In the genomic region with DNA sequence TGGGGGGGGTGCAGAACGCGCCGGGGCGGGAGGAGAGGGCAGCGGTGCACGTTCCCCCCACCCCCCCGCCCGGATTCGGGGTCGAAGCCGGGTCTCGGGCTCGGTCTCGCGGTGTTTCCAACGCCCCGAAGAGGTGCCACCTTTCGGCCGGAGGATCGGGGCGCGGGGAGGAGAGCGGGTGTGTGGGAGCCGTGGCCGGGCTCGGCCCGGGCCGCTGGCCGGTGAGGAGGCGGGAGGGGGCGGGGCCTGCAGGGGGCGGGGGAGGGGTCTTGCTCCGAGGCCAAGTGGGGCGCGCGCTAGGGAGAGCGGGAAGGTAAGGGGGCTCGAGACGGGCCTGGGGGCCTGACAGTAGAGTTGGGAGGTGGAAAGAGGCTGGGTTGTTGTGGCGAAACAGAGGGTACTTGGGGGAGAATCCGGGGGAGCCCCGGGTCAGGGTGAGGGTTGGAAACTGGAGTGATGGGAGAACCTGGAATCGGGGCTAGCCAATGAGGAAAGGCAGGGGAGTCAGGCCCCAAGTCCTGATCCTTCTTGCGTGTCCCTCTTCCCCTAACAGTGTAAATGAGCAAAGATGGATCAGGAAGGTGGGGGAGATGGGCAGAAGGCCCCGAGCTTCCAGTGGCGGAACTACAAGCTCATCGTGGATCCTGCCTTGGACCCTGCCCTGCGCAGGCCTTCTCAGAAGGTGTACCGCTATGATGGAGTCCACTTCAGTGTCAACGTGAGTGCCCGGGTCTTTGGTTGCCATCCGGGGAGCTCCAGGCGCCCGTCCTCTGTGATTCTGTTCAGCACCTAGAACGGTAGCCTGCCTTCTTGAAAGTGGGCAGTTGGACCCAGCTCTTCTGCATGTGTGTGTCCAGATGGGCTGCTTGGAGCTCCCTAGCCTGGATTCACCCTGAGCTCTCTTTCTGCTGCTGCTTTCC, we compare ENCODE assay signal across 8 cellular contexts. TPM values are rescaled to one million over a fixed set of nuclear protein-coding genes. Genes with fewer than 3 reads are reported as not detected.
DNase-seq lines count a peak whose midpoint lies in the region; ATAC-seq, FAIRE-seq and TF ChIP-seq lines count a peak whose summit lies in the region.

No MANE protein-coding gene starts in this region.

- H3K27ac ChIP-seq in colonic mucosa = peak overlapping the region; percentile 85
- peak overlapping the region; percentile 97 for H3K27ac ChIP-seq in HepG2 (ENCODE audit: extremely low read length, insufficient read depth, low read length)
- H3K27ac ChIP-seq in substantia nigra (ENCODE audit: low read depth, low read length, poor library complexity, severe bottlenecking) = no peak overlapping the region

- no peak for TF ChIP-seq RAD21 in HepG2 (CRISPR knock-in tag; IDR thresholded peaks at IDR 0.05)

- TF ChIP-seq CTCF in AG10803 (conservative IDR thresholded peaks at IDR 0.05; ENCODE audit: low read length) (no peak), colonic mucosa (IDR thresholded peaks at IDR 0.05) (no peak), HepG2 (CRISPR knock-in tag; IDR thresholded peaks at IDR 0.05) (peak; percentile 13; the same call in 1 of the 2 replicates)

- H3K4me3 ChIP-seq in AG10803 (ENCODE audit: low read length) (peak overlapping the region; percentile 87), colonic mucosa (peak overlapping the region; percentile 58), HepG2 (replicated peaks in 1 of 3; ENCODE audit: insufficient read depth in 1 of 3, low read depth in 2 of 3, low read length in 3 of 3) (peak overlapping the region; percentile 84 to 98 (median 93))

- peak overlapping the region; percentile 71 to 86 for H3K9ac ChIP-seq in colonic mucosa (ENCODE audit: low read depth in 2 of 2, low read length in 2 of 2)
- H3K9ac ChIP-seq in HepG2 (ENCODE audit: insufficient read depth, low read depth, low read length) = peak overlapping the region; percentile 100

- FAIRE-seq in RCC 7860 (lab: Jason Lieb, UNC) (no peak), HepG2 (lab: Jason Lieb, UNC) (no peak)

- peak overlapping the region; percentile 99 for H3K4me2 ChIP-seq in HepG2 (ENCODE audit: low read depth, low read length)

- TF ChIP-seq EP300 in HepG2 (IDR thresholded peaks at IDR 0.05; ENCODE audit: low read depth in 2 of 2, low read length in 2 of 2) = no peak
- TF ChIP-seq EP300 in HepG2 (CRISPR knock-in tag; IDR thresholded peaks at IDR 0.05; ENCODE audit: borderline replicate concordance) = no peak

- 15% methylated on average over 42 of the region's 55 CpGs for WGBS in HepG2 (ENCODE audit: low lambda C conversion rate)

- intact Hi-C loops in colonic mucosa (cut with DNase I) = no loop called here
- intact Hi-C loops in HepG2 (cut with micrococcal nuclease; ENCODE audit: unreplicated experiment) = loop anchor here (10.0 kb wide), 2 partner anchors 136 to 186 kb away; a partner anchor contains a TSS

- peaks cover 5% of the 10 kb centered on the region; the same call in 1 of the 2 replicates for H4K20me1 ChIP-seq in HepG2 (ENCODE audit: insufficient read depth, low read length)

- H3K36me3 ChIP-seq in colonic mucosa (peaks cover 18% of the 10 kb centered on the region), HepG2 (replicated peaks in 1 of 2; ENCODE audit: control insufficient read depth in 1 of 2, insufficient read depth in 2 of 2, low read length in 2 of 2) (peaks cover 27 to 46% of the 10 kb centered on the region in 2 experiments)

- no peaks in the 10 kb centered on the region for H3K27me3 ChIP-seq in colonic mucosa
- H3K27me3 ChIP-seq in HepG2 (ENCODE audit: control insufficient read depth in 1 of 2, insufficient read depth in 2 of 2, low read length in 2 of 2) = no peaks in the 10 kb centered on the region; a peak in 1 of 5 replicates

- TF ChIP-seq POLR2A in GM18505 (IDR thresholded peaks at IDR 0.05; ENCODE audit: borderline replicate concordance, extremely low read depth, insufficient read depth, insufficient read length) (no peak), HepG2 (IDR thresholded peaks at IDR 0.05; ENCODE audit: insufficient read depth in 1 of 2, low read depth in 2 of 2, low read length in 2 of 2) (peak in 1 of 2 experiments; percentile 26; a peak in 1 of 4 replicates)

- H3K4me1 ChIP-seq in colonic mucosa (peaks cover 8% of the 10 kb centered on the region), HepG2 (ENCODE audit: insufficient read depth, low read length) (peaks cover 48% of the 10 kb centered on the region)

- CTCF ChIA-PET in HepG2 (lab: Yijun Ruan, JAX; ENCODE audit: low intra/inter-chr PET ratio, low total read pairs) = no interaction called here

- H3K79me2 ChIP-seq in HepG2 (ENCODE audit: insufficient read depth, low read length) = peaks cover 15% of the 10 kb centered on the region

- BruUV-seq in HepG2 (replicated peaks; lab: Mats Ljungman, UMichigan) = no TSS peak

- ATAC-seq in GM18505 (IDR thresholded peaks at IDR 0.05; ENCODE audit: unreplicated experiment) (peak; percentile 32), HG02943 (IDR thresholded peaks at IDR 0.05; ENCODE audit: low read depth, unreplicated experiment) (peak; percentile 20), HepG2 (peak; percentile 30)

- in situ Hi-C loops in HepG2 (cut with HindIII; ENCODE audit: extremely low pct_ligation_motif_present, low pct_unique_long_range_greater_than_20kb) = no loop called here
- in situ Hi-C loops in KBM-7 (cut with MboI; ENCODE audit: low pct_unique_long_range_greater_than_20kb, low sequenced_read_pairs) = no loop called here

- H3K9me3 ChIP-seq in colonic mucosa (no peaks in the 10 kb centered on the region), HepG2 (ENCODE audit: low read length) (no peaks in the 10 kb centered on the region)

- POLR2A ChIA-PET in HepG2 (lab: Yijun Ruan, JAX) = interaction anchor here (0.6 to 1.4 kb wide), 5 partner anchors 12 to 159 kb away, joined by 3 to 4 read pairs (median 3); a partner anchor contains a TSS

- DNase-seq in AG10803 (ENCODE audit: low read depth) (peak; percentile 48), RCC 7860 (ENCODE audit: low spot score) (peak; percentile 18), colonic mucosa (peak; percentile 35), HepG2 (ENCODE audit: low spot score) (peak; percentile 71), substantia nigra (lab: John Stamatoyannopoulos, UW) (peak in 26 of 49 donors; percentile 39 to 84 (median 66)), KBM-7 (no peak)

- H2AFZ ChIP-seq in HepG2 (ENCODE audit: low read length) = no peak overlapping the region

RNA-seq across cellular contexts. Expression of a gene that starts 0.9 kb away (rescaled TPM):
- total RNA-seq in colonic mucosa = 10 to 100 TPM; 11.6 to 15.9 TPM
- 3.6 and 5.6 TPM in 2 replicates for total RNA-seq in HepG2 (2016; rRNA removed; fragmentation: Illumina TruSeq; extraction: Trizol)
- total RNA-seq in HepG2 (2016; cell fraction: cytosol; rRNA removed; fragmentation: Illumina TruSeq; extraction: Trizol; ENCODE audit: low read depth) = 7.1 and 10.5 TPM in 2 replicates
- total RNA-seq in HepG2 (2016; cell fraction: insoluble cytoplasmic fraction; rRNA removed; fragmentation: Illumina TruSeq; extraction: Trizol) = 3.1 and 5.4 TPM in 2 replicates
- 4.3 and 6.1 TPM in 2 replicates for total RNA-seq in HepG2 (2016; cell fraction: membrane; rRNA removed; fragmentation: Illumina TruSeq; extraction: Trizol)
- total RNA-seq in HepG2 (2016; cell fraction: nucleus; rRNA removed; fragmentation: Illumina TruSeq; extraction: Trizol) = 6.3 and 8.6 TPM in 2 replicates
- polyA plus RNA-seq in HepG2 (2011; rRNA removed) = 3.2 and 3.8 TPM in 2 replicates
- polyA plus RNA-seq in HepG2 (2011; cell fraction: cytosol; rRNA removed) = 1.6 and 2.0 TPM in 2 replicates
- 23.9 and 35.1 TPM in 2 replicates for polyA plus RNA-seq in HepG2 (2011; cell fraction: nucleus; rRNA removed)
- 15.4 and 28.2 TPM in 2 replicates for polyA plus RNA-seq in HepG2 (2012)
- 0.57 and 1.4 TPM in 2 replicates for polyA plus RNA-seq in HepG2 (2016; cell fraction: cytosol; fragmentation: Illumina TruSeq; extraction: Trizol; ENCODE audit: low read depth)
- 10.9 and 15.4 TPM in 2 replicates for polyA plus RNA-seq in HepG2 (2016; cell fraction: insoluble cytoplasmic fraction; fragmentation: Illumina TruSeq; extraction: Trizol; ENCODE audit: low read depth)
- polyA plus RNA-seq in HepG2 (2016; cell fraction: membrane; fragmentation: Illumina TruSeq; extraction: Trizol; ENCODE audit: low read depth) = 2.9 and 3.9 TPM in 2 replicates
- polyA plus RNA-seq in HepG2 (2016; cell fraction: nucleus; fragmentation: Illumina TruSeq; extraction: Trizol; ENCODE audit: insufficient read depth, low read depth) = 43.7 and 55.5 TPM in 2 replicates
- polyA minus RNA-seq in HepG2 (2011; rRNA and poly(A)+ RNA removed; ENCODE audit: low replicate concordance) = 5.5 and 8.7 TPM in 2 replicates
- 2.8 and 3.1 TPM in 2 replicates for polyA minus RNA-seq in HepG2 (2011; cell fraction: cytosol; rRNA and poly(A)+ RNA removed)
- polyA minus RNA-seq in HepG2 (2011; cell fraction: nucleus; rRNA and poly(A)+ RNA removed) = 7.0 and 11.2 TPM in 2 replicates

RNA-seq across cellular contexts. Expression of a gene that starts 9.6 kb away (rescaled TPM):
- total RNA-seq in colonic mucosa (10 to 100 TPM; 14.3 to 22.1 TPM), HepG2 (2016; rRNA removed; fragmentation: Illumina TruSeq; extraction: Trizol) (6.3 and 11.4 TPM in 2 replicates)
- 3.1 and 3.3 TPM in 2 replicates for total RNA-seq in HepG2 (2016; cell fraction: cytosol; rRNA removed; fragmentation: Illumina TruSeq; extraction: Trizol; ENCODE audit: low read depth)
- total RNA-seq in HepG2 (2016; cell fraction: insoluble cytoplasmic fraction; rRNA removed; fragmentation: Illumina TruSeq; extraction: Trizol) = 6.8 and 11.0 TPM in 2 replicates
- total RNA-seq in HepG2 (2016; cell fraction: membrane; rRNA removed; fragmentation: Illumina TruSeq; extraction: Trizol) = 6.6 and 6.9 TPM in 2 replicates
- 9.5 and 9.8 TPM in 2 replicates for total RNA-seq in HepG2 (2016; cell fraction: nucleus; rRNA removed; fragmentation: Illumina TruSeq; extraction: Trizol)
- polyA plus RNA-seq in HepG2 (2011; rRNA removed) = 32.0 and 41.3 TPM in 2 replicates
- polyA plus RNA-seq in HepG2 (2011; cell fraction: cytosol; rRNA removed) = 40.6 and 43.1 TPM in 2 replicates
- 24.2 and 26.2 TPM in 2 replicates for polyA plus RNA-seq in HepG2 (2011; cell fraction: nucleus; rRNA removed)
- 8.4 and 8.8 TPM in 2 replicates for polyA plus RNA-seq in HepG2 (2012)
- polyA plus RNA-seq in HepG2 (2016; cell fraction: cytosol; fragmentation: Illumina TruSeq; extraction: Trizol; ENCODE audit: low read depth) = 2.0 and 3.1 TPM in 2 replicates
- polyA plus RNA-seq in HepG2 (2016; cell fraction: insoluble cytoplasmic fraction; fragmentation: Illumina TruSeq; extraction: Trizol; ENCODE audit: low read depth) = 6.2 and 7.6 TPM in 2 replicates
- polyA plus RNA-seq in HepG2 (2016; cell fraction: membrane; fragmentation: Illumina TruSeq; extraction: Trizol; ENCODE audit: low read depth) = 4.8 and 5.1 TPM in 2 replicates
- 14.8 and 15.7 TPM in 2 replicates for polyA plus RNA-seq in HepG2 (2016; cell fraction: nucleus; fragmentation: Illumina TruSeq; extraction: Trizol; ENCODE audit: insufficient read depth, low read depth)
- 9.3 and 112 TPM in 2 replicates for polyA minus RNA-seq in HepG2 (2011; rRNA and poly(A)+ RNA removed; ENCODE audit: low replicate concordance)
- polyA minus RNA-seq in HepG2 (2011; cell fraction: cytosol; rRNA and poly(A)+ RNA removed) = 19.9 and 21.3 TPM in 2 replicates
- 9.7 and 16.2 TPM in 2 replicates for polyA minus RNA-seq in HepG2 (2011; cell fraction: nucleus; rRNA and poly(A)+ RNA removed)

RNA-seq across cellular contexts. Expression of a gene that starts 26.6 kb away (rescaled TPM):
- total RNA-seq in colonic mucosa = 10 to 100 TPM; 19.0 to 20.9 TPM
- total RNA-seq in HepG2 (2016; rRNA removed; fragmentation: Illumina TruSeq; extraction: Trizol) = 58.8 and 69.7 TPM in 2 replicates
- 12.1 and 14.2 TPM in 2 replicates for total RNA-seq in HepG2 (2016; cell fraction: cytosol; rRNA removed; fragmentation: Illumina TruSeq; extraction: Trizol; ENCODE audit: low read depth)
- total RNA-seq in HepG2 (2016; cell fraction: insoluble cytoplasmic fraction; rRNA removed; fragmentation: Illumina TruSeq; extraction: Trizol) = 53.9 and 70.3 TPM in 2 replicates
- 26.6 and 27.7 TPM in 2 replicates for total RNA-seq in HepG2 (2016; cell fraction: membrane; rRNA removed; fragmentation: Illumina TruSeq; extraction: Trizol)
- total RNA-seq in HepG2 (2016; cell fraction: nucleus; rRNA removed; fragmentation: Illumina TruSeq; extraction: Trizol) = 36.3 and 39.5 TPM in 2 replicates
- polyA plus RNA-seq in HepG2 (2011; rRNA removed) = 32.9 and 40.9 TPM in 2 replicates
- 29.8 and 45.1 TPM in 2 replicates for polyA plus RNA-seq in HepG2 (2011; cell fraction: cytosol; rRNA removed)
- polyA plus RNA-seq in HepG2 (2011; cell fraction: nucleus; rRNA removed) = 63.4 and 68.4 TPM in 2 replicates
- polyA plus RNA-seq in HepG2 (2012) = 14.8 and 17.8 TPM in 2 replicates
- 10.6 and 11.9 TPM in 2 replicates for polyA plus RNA-seq in HepG2 (2016; cell fraction: cytosol; fragmentation: Illumina TruSeq; extraction: Trizol; ENCODE audit: low read depth)
- 43.4 and 50.5 TPM in 2 replicates for polyA plus RNA-seq in HepG2 (2016; cell fraction: insoluble cytoplasmic fraction; fragmentation: Illumina TruSeq; extraction: Trizol; ENCODE audit: low read depth)
- 18.0 and 19.2 TPM in 2 replicates for polyA plus RNA-seq in HepG2 (2016; cell fraction: membrane; fragmentation: Illumina TruSeq; extraction: Trizol; ENCODE audit: low read depth)
- 69.7 and 71.0 TPM in 2 replicates for polyA plus RNA-seq in HepG2 (2016; cell fraction: nucleus; fragmentation: Illumina TruSeq; extraction: Trizol; ENCODE audit: insufficient read depth, low read depth)
- 11.6 and 56.6 TPM in 2 replicates for polyA minus RNA-seq in HepG2 (2011; rRNA and poly(A)+ RNA removed; ENCODE audit: low replicate concordance)
- polyA minus RNA-seq in HepG2 (2011; cell fraction: cytosol; rRNA and poly(A)+ RNA removed) = 19.8 and 20.1 TPM in 2 replicates
- polyA minus RNA-seq in HepG2 (2011; cell fraction: nucleus; rRNA and poly(A)+ RNA removed) = 5.0 and 5.8 TPM in 2 replicates

RNA-seq across cellular contexts. Expression of a gene that starts 35.1 kb away (rescaled TPM):
- 10 to 100 TPM; 21.9 to 44.8 TPM for total RNA-seq in colonic mucosa
- 7.4 and 13.7 TPM in 2 replicates for total RNA-seq in HepG2 (2016; rRNA removed; fragmentation: Illumina TruSeq; extraction: Trizol)
- 0.88 and 1.0 TPM in 2 replicates for total RNA-seq in HepG2 (2016; cell fraction: cytosol; rRNA removed; fragmentation: Illumina TruSeq; extraction: Trizol; ENCODE audit: low read depth)
- 7.5 and 14.8 TPM in 2 replicates for total RNA-seq in HepG2 (2016; cell fraction: insoluble cytoplasmic fraction; rRNA removed; fragmentation: Illumina TruSeq; extraction: Trizol)
- 3.5 and 3.7 TPM in 2 replicates for total RNA-seq in HepG2 (2016; cell fraction: membrane; rRNA removed; fragmentation: Illumina TruSeq; extraction: Trizol)
- total RNA-seq in HepG2 (2016; cell fraction: nucleus; rRNA removed; fragmentation: Illumina TruSeq; extraction: Trizol) = 7.2 and 8.5 TPM in 2 replicates
- 6.0 and 10.1 TPM in 2 replicates for polyA plus RNA-seq in HepG2 (2011; rRNA removed)
- 4.8 and 8.3 TPM in 2 replicates for polyA plus RNA-seq in HepG2 (2011; cell fraction: cytosol; rRNA removed)
- polyA plus RNA-seq in HepG2 (2011; cell fraction: nucleus; rRNA removed) = 32.6 and 42.1 TPM in 2 replicates
- polyA plus RNA-seq in HepG2 (2012) = 6.0 and 7.5 TPM in 2 replicates
- polyA plus RNA-seq in HepG2 (2016; cell fraction: cytosol; fragmentation: Illumina TruSeq; extraction: Trizol; ENCODE audit: low read depth) = 0.59 and 0.62 TPM in 2 replicates
- 8.3 and 8.7 TPM in 2 replicates for polyA plus RNA-seq in HepG2 (2016; cell fraction: insoluble cytoplasmic fraction; fragmentation: Illumina TruSeq; extraction: Trizol; ENCODE audit: low read depth)
- polyA plus RNA-seq in HepG2 (2016; cell fraction: membrane; fragmentation: Illumina TruSeq; extraction: Trizol; ENCODE audit: low read depth) = 2.0 and 2.5 TPM in 2 replicates
- polyA plus RNA-seq in HepG2 (2016; cell fraction: nucleus; fragmentation: Illumina TruSeq; extraction: Trizol; ENCODE audit: insufficient read depth, low read depth) = 18.4 and 19.3 TPM in 2 replicates
- polyA minus RNA-seq in HepG2 (2011; rRNA and poly(A)+ RNA removed; ENCODE audit: low replicate concordance) = 9.2 and 19.5 TPM in 2 replicates
- polyA minus RNA-seq in HepG2 (2011; cell fraction: cytosol; rRNA and poly(A)+ RNA removed) = 8.9 and 9.6 TPM in 2 replicates
- polyA minus RNA-seq in HepG2 (2011; cell fraction: nucleus; rRNA and poly(A)+ RNA removed) = 6.3 and 7.0 TPM in 2 replicates

RNA-seq across cellular contexts. Expression of a gene that starts 52.0 kb away (rescaled TPM):
- total RNA-seq in colonic mucosa (under 1 TPM; 0.35 to 0.52 TPM), HepG2 (2016; rRNA removed; fragmentation: Illumina TruSeq; extraction: Trizol) (1.7 and 3.0 TPM in 2 replicates)
- total RNA-seq in HepG2 (2016; cell fraction: cytosol; rRNA removed; fragmentation: Illumina TruSeq; extraction: Trizol; ENCODE audit: low read depth) = 3.7 and 5.0 TPM in 2 replicates
- 1.00 and 4.0 TPM in 2 replicates for total RNA-seq in HepG2 (2016; cell fraction: insoluble cytoplasmic fraction; rRNA removed; fragmentation: Illumina TruSeq; extraction: Trizol)
- total RNA-seq in HepG2 (2016; cell fraction: membrane; rRNA removed; fragmentation: Illumina TruSeq; extraction: Trizol) = 3.5 TPM in 2 replicates
- total RNA-seq in HepG2 (2016; cell fraction: nucleus; rRNA removed; fragmentation: Illumina TruSeq; extraction: Trizol) = 3.8 and 7.5 TPM in 2 replicates
- polyA plus RNA-seq in HepG2 (2011; rRNA removed) = 1.3 and 2.1 TPM in 2 replicates
- polyA plus RNA-seq in HepG2 (2011; cell fraction: cytosol; rRNA removed) = 0.55 and 0.67 TPM in 2 replicates
- 9.0 and 9.4 TPM in 2 replicates for polyA plus RNA-seq in HepG2 (2011; cell fraction: nucleus; rRNA removed)
- polyA plus RNA-seq in HepG2 (2012) = 1.1 and 1.5 TPM in 2 replicates
- polyA plus RNA-seq in HepG2 (2016; cell fraction: cytosol; fragmentation: Illumina TruSeq; extraction: Trizol; ENCODE audit: low read depth) = 2.1 and 2.2 TPM in 2 replicates
- polyA plus RNA-seq in HepG2 (2016; cell fraction: insoluble cytoplasmic fraction; fragmentation: Illumina TruSeq; extraction: Trizol; ENCODE audit: low read depth) = 0.69 and 0.76 TPM in 2 replicates
- 1.4 and 1.9 TPM in 2 replicates for polyA plus RNA-seq in HepG2 (2016; cell fraction: membrane; fragmentation: Illumina TruSeq; extraction: Trizol; ENCODE audit: low read depth)
- polyA plus RNA-seq in HepG2 (2016; cell fraction: nucleus; fragmentation: Illumina TruSeq; extraction: Trizol; ENCODE audit: insufficient read depth, low read depth) = 10.6 and 11.3 TPM in 2 replicates
- 2.6 and 7.4 TPM in 2 replicates for polyA minus RNA-seq in HepG2 (2011; rRNA and poly(A)+ RNA removed; ENCODE audit: low replicate concordance)
- polyA minus RNA-seq in HepG2 (2011; cell fraction: cytosol; rRNA and poly(A)+ RNA removed) = 0.26 and 0.69 TPM in 2 replicates
- 9.0 and 11.2 TPM in 2 replicates for polyA minus RNA-seq in HepG2 (2011; cell fraction: nucleus; rRNA and poly(A)+ RNA removed)
